Comparison of ENCODE assay signal across 1 cellular context in the genomic region with DNA sequence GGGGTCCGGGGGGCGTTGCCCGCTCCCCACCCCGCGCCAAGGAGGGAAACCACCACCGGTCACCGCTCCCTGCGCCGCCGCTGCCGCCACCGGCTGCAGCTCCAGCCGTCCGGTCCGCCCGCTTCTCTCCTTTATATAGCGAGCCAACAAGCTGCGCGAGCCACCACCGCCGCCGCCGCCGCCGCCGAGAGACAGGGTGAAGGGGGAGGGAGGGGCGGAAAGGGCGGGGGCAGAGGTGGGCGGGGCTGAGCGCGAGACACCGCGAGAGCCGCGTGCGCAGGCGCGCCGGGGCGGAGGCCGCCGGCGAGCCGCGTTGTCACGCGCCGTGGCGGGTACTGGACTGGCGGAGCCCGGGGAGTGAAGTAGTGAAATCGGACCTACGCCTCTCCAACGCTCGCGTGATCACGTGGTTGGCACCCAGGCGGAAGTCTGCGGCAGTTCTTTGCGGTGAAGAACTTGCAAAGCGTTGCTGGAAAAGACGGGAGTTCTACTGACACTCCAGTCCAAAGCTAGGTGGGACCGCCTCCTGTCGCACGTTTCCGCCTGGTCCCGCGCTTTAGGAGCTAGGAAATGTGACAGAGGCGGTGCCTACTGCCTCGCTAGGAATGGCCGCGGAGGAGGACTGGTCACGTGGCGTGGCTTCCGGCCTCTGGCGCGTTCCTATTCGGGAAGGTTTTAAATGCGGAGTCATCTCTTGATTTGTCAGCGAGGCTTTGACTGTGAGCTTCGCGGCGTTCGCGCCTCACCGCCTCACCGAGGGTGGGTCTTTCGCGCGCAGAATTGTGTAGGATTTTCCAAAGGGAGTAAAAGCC.
TF ChIP-seq lines count a peak whose summit lies in the region.

A gene (minus strand): TSS at position 193 of the 812 bp plus-strand sequence. CDS start 441 bp downstream, outside the sequence.

TF ChIP-seq in liver, 16 proteins besides CTCF, POLR2A, EP300 and RAD21 (continued from another document):
- TF ChIP-seq, protein P1, sequence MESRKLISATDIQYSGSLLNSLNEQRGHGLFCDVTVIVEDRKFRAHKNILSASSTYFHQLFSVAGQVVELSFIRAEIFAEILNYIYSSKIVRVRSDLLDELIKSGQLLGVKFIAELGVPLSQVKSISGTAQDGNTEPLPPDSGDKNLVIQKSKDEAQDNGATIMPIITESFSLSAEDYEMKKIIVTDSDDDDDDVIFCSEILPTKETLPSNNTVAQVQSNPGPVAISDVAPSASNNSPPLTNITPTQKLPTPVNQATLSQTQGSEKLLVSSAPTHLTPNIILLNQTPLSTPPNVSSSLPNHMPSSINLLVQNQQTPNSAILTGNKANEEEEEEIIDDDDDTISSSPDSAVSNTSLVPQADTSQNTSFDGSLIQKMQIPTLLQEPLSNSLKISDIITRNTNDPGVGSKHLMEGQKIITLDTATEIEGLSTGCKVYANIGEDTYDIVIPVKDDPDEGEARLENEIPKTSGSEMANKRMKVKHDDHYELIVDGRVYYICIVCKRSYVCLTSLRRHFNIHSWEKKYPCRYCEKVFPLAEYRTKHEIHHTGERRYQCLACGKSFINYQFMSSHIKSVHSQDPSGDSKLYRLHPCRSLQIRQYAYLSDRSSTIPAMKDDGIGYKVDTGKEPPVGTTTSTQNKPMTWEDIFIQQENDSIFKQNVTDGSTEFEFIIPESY (IDR thresholded peaks at IDR 0.05) = peak; percentile 94
